ENCODE assay signal across 1 cellular context in genomic region chr7:1080251-1080917, GRCh38.
TF ChIP-seq lines count a peak whose summit lies in the region.

No MANE protein-coding gene starts in this region.

TF ChIP-seq in HepG2, 621 proteins besides CTCF, POLR2A, EP300 and RAD21:
- TF ChIP-seq ZNF781 (CRISPR knock-in tag; IDR thresholded peaks at IDR 0.05; ENCODE audit: borderline replicate concordance, not compliant biosample characterization) (no peak), HNRNPK (IDR thresholded peaks at IDR 0.05; ENCODE audit: low read depth, low read length, poor library complexity, severe bottlenecking) (no peak), DMTF1 (CRISPR knock-in tag; IDR thresholded peaks at IDR 0.05) (no peak), ATF7 (IDR thresholded peaks at IDR 0.05) (peak; percentile 30), ATF7 (CRISPR knock-in tag; IDR thresholded peaks at IDR 0.05) (no peak), ZBTB33 (CRISPR knock-in tag; IDR thresholded peaks at IDR 0.05) (peak; percentile 91), ZHX2 (IDR thresholded peaks at IDR 0.05; ENCODE audit: low read depth) (peak; percentile 10; the same call in 1 of the 2 replicates), ZHX2 (CRISPR knock-in tag; IDR thresholded peaks at IDR 0.05; ENCODE audit: borderline replicate concordance) (no peak), DNMT1 (CRISPR knock-in tag; IDR thresholded peaks at IDR 0.05) (no peak), FOXJ3 (CRISPR knock-in tag; IDR thresholded peaks at IDR 0.05; ENCODE audit: borderline replicate concordance) (no peak), HMGA1 (CRISPR knock-in tag; conservative IDR thresholded peaks at IDR 0.05) (no peak), ZNF615 (CRISPR knock-in tag; IDR thresholded peaks at IDR 0.05; ENCODE audit: borderline replicate concordance) (no peak), ZNF30 (CRISPR knock-in tag; IDR thresholded peaks at IDR 0.05) (no peak), MLLT10 (CRISPR knock-in tag; IDR thresholded peaks at IDR 0.05) (no peak), ZNF160 (CRISPR knock-in tag; IDR thresholded peaks at IDR 0.05) (no peak), ZBTB38 (CRISPR knock-in tag; IDR thresholded peaks at IDR 0.05) (peak; percentile 93)
